In the genomic region with DNA sequence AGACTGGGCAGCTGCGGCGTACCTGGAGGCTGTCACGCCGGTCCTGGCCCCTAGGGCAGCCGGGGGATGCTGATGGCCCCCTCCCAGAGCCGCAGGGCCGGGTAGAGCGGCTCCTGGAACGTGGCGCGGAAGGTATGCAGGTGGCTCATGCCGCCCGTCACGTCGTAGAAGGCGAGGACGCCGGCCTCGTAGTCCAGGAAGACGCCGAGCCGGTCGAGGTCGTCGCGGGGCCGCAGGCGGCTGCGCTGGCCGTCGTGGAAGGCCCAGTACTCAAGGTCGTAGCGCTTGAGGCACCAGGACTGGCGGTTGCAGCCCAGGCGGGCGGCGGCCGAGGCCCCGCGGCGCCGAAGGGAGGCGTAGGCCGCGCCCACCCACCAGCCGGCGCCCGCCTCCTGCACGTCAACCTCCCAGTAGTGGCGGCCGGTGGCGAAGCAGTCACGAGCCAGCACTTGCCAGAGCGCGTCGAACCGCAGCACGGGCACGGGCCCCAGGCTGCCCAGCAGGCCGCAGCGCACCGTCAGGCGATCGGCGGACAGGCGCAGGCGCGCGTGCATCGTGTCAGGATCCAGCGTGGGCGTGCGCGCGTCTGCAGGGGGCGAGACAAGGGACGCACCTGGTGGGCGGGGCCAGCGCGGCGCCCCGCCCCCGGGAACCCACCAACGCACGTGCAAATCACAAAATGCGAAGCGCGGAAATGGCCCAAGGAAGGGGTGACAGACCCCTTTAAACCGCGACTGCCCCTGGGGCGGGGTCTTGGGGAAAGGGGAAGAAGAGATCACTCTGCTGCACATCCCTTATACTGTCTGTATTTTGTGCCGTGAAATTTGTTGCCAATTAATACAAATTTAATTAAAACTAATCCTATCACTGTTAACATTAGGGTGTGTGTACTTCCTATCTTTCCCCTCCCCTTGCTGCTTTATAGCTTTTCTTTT, we compare ENCODE assay signal across 8 cellular contexts. TPM values are rescaled to one million over a fixed set of nuclear protein-coding genes. Genes with fewer than 3 reads are reported as not detected.
A peak's percentile ranks its signal among the peaks of the same experiment; 100 is the strongest.
DNase-seq lines count a peak whose midpoint lies in the region; ATAC-seq, FAIRE-seq and TF ChIP-seq lines count a peak whose summit lies in the region.

No MANE protein-coding gene starts in this region.

- H4K20me1 ChIP-seq in GM23338 (replicated peaks; ENCODE audit: insufficient read depth) (no peaks in the 10 kb centered on the region; the same call in 1 of the 2 replicates), hepatocyte (ENCODE audit: insufficient read depth, poor library complexity, severe bottlenecking) (no peaks in the 10 kb centered on the region)

- H3K27ac ChIP-seq in GM23338 (ENCODE audit: low read depth) (no peak overlapping the region), hepatocyte (no peak overlapping the region)

- H3K9me3 ChIP-seq in adipocyte (ENCODE audit: control insufficient read depth, low read length) = no peaks in the 10 kb centered on the region
- no peaks in the 10 kb centered on the region for H3K9me3 ChIP-seq in hepatocyte (ENCODE audit: low read depth)

- H3K4me3 Mint-ChIP-seq in GM23338 = peak overlapping the region; percentile 59; the same call in 2 of the 3 replicates

- H3K36me3 Mint-ChIP-seq in GM23338 (ENCODE audit: low read depth) = peaks cover 25% of the 10 kb centered on the region

- H3K36me3 ChIP-seq in GM23338 (ENCODE audit: insufficient read depth) (no peaks in the 10 kb centered on the region), adipocyte (ENCODE audit: control insufficient read depth, insufficient read depth, low read length, severe bottlenecking) (peaks cover 8% of the 10 kb centered on the region), hepatocyte (replicated peaks; ENCODE audit: insufficient read depth, low read depth) (no peaks in the 10 kb centered on the region)

- peak; percentile 77 for ATAC-seq in GM23338

- H3K4me2 ChIP-seq in GM23338 (peak overlapping the region; percentile 69; the same call in 1 of the 2 replicates), hepatocyte (peak overlapping the region; percentile 73)

- peaks cover 6% of the 10 kb centered on the region; the same call in 2 of the 3 replicates for H3K9me3 Mint-ChIP-seq in GM23338

- H2AFZ ChIP-seq in GM23338 = no peak overlapping the region
- H2AFZ ChIP-seq in hepatocyte = peak overlapping the region; percentile 33

- peak overlapping the region; percentile 53 for H3K9ac ChIP-seq in adipocyte (ENCODE audit: low read length)

- H3K4me1 Mint-ChIP-seq in GM23338 = peaks cover 48% of the 10 kb centered on the region

- no peaks in the 10 kb centered on the region for H3K79me2 ChIP-seq in GM23338 (replicated peaks; ENCODE audit: insufficient read depth)
- no peaks in the 10 kb centered on the region for H3K79me2 ChIP-seq in hepatocyte

- DNase-seq in GM23338 (ENCODE audit: low spot score) = peak; percentile 86
- peak; percentile 51 for DNase-seq in adipocyte (ENCODE audit: low read depth)
- peak; percentile 77 for DNase-seq in hepatocyte (ENCODE audit: low spot score)
- DNase-seq in stimulated activated CD8-positive, alpha-beta memory T cell treated with anti-CD3 and anti-CD28 coated beads, Interleukin-12 subunit alpha, Interleukin-12 subunit beta, amount 100 ng/mL, for 4 hours (ENCODE audit: low read depth) = peak; percentile 36
- no peak for DNase-seq in GM19239 (ENCODE audit: insufficient read length, low spot score)
- no peak for DNase-seq in GF-D8 (lab: John Stamatoyannopoulos, UW)
- no peak for DNase-seq in NCI-H1930 (lab: John Stamatoyannopoulos, UW)
- DNase-seq in MV-4-11 (lab: John Stamatoyannopoulos, UW) = no peak

- H3K27me3 Mint-ChIP-seq in GM23338 (ENCODE audit: insufficient read depth, low read depth, poor library complexity) = peaks cover 18% of the 10 kb centered on the region

- 0 out of 2 replicates have a peak, but pooled peaks cover 9% of the 10 kb centered on the region for H3F3A ChIP-seq in GM23338 (replicated peaks; ENCODE audit: low read depth)

- FAIRE-seq in GM19239 (lab: Jason Lieb, UNC) = no peak

- TF ChIP-seq CTCF in GM23338 (conservative IDR thresholded peaks at IDR 0.05; ENCODE audit: low read depth in 2 of 2) (peak in 1 of 2 experiments; percentile 30; a peak in 3 of 4 replicates), hepatocyte (IDR thresholded peaks at IDR 0.05; ENCODE audit: poor library complexity) (no peak)

- peaks cover 18% of the 10 kb centered on the region; the same call in 1 of the 2 replicates for H3K27me3 ChIP-seq in GM23338 (ENCODE audit: insufficient read depth)
- H3K27me3 ChIP-seq in adipocyte (replicated peaks; ENCODE audit: control insufficient read depth, insufficient read depth, low read length) = peaks cover under 1% of the 10 kb centered on the region
- H3K27me3 ChIP-seq in hepatocyte = no peaks in the 10 kb centered on the region

- H3K9me2 ChIP-seq in GM23338 (ENCODE audit: insufficient read depth) = no peaks in the 10 kb centered on the region
- no peaks in the 10 kb centered on the region for H3K9me2 ChIP-seq in hepatocyte (replicated peaks; ENCODE audit: insufficient read depth)

- H3K4me3 ChIP-seq in GM23338 (peak overlapping the region; percentile 47), adipocyte (ENCODE audit: low read length) (peak overlapping the region; percentile 65), hepatocyte (no peak overlapping the region)

- no peak overlapping the region for H3K27ac Mint-ChIP-seq in GM23338

- 28% methylated on average over 91 of the region's 92 CpGs for WGBS in hepatocyte (ENCODE audit: low lambda C conversion rate, missing lambda C conversion rate)

- H3K4me1 ChIP-seq in GM23338 (ENCODE audit: insufficient read depth) (peaks cover 34% of the 10 kb centered on the region), adipocyte (ENCODE audit: control insufficient read depth, insufficient read depth, low read length) (peaks cover 16% of the 10 kb centered on the region), hepatocyte (ENCODE audit: insufficient read depth) (no peaks in the 10 kb centered on the region)

TF ChIP-seq in GM23338, 12 proteins besides CTCF, POLR2A, EP300 and RAD21:
- no peak for TF ChIP-seq ZNF114 (CRISPR knock-in tag; IDR thresholded peaks at IDR 0.05)
- peak; percentile 44 for TF ChIP-seq CREB1 (CRISPR knock-in tag; IDR thresholded peaks at IDR 0.05; ENCODE audit: low read depth)

RNA-seq across cellular contexts. Expression of gene NANS, which starts 31.2 kb away (rescaled TPM):
- total RNA-seq in GM23338 (2014; rRNA removed; shearing (Covaris generic)) = 67.3 and 68.6 TPM in 2 replicates
- 72.8 and 77.4 TPM in 2 replicates for polyA plus RNA-seq in GM23338 (2016; fragmentation: Nextera tagmentation; extraction: Ambion mirVana)
- 62.9 and 65.5 TPM in 2 replicates for total RNA-seq in hepatocyte
- polyA plus RNA-seq in hepatocyte = 88.8 and 116 TPM in 2 replicates

RNA-seq across cellular contexts. Expression of gene TRIM14, which starts 31.3 kb away (rescaled TPM):
- 17.4 and 25.3 TPM in 2 replicates for total RNA-seq in GM23338 (2014; rRNA removed; shearing (Covaris generic))
- polyA plus RNA-seq in GM23338 (2016; fragmentation: Nextera tagmentation; extraction: Ambion mirVana) = 14.9 and 17.2 TPM in 2 replicates
- 10.0 and 12.2 TPM in 2 replicates for total RNA-seq in hepatocyte
- polyA plus RNA-seq in hepatocyte = 7.4 and 8.1 TPM in 2 replicates

Comparison
In these comparisons a context has a peak if more than half of its experiments do, and no peak if none do; other contexts are left out.
1. DNase-seq: peak in GM23338 (single experiment), adipocyte (single experiment), hepatocyte (single experiment) and stimulated activated CD8-positive, alpha-beta memory T cell treated with anti-CD3 and anti-CD28 coated beads, Interleukin-12 subunit alpha, Interleukin-12 subunit beta, amount 100 ng/mL, for 4 hours (single experiment); none in GM19239 (single experiment), GF-D8 (single experiment), NCI-H1930 (0 of 2) and MV-4-11 (single experiment).